Comparison of ENCODE assay signal across 8 cellular contexts in the genomic region with DNA sequence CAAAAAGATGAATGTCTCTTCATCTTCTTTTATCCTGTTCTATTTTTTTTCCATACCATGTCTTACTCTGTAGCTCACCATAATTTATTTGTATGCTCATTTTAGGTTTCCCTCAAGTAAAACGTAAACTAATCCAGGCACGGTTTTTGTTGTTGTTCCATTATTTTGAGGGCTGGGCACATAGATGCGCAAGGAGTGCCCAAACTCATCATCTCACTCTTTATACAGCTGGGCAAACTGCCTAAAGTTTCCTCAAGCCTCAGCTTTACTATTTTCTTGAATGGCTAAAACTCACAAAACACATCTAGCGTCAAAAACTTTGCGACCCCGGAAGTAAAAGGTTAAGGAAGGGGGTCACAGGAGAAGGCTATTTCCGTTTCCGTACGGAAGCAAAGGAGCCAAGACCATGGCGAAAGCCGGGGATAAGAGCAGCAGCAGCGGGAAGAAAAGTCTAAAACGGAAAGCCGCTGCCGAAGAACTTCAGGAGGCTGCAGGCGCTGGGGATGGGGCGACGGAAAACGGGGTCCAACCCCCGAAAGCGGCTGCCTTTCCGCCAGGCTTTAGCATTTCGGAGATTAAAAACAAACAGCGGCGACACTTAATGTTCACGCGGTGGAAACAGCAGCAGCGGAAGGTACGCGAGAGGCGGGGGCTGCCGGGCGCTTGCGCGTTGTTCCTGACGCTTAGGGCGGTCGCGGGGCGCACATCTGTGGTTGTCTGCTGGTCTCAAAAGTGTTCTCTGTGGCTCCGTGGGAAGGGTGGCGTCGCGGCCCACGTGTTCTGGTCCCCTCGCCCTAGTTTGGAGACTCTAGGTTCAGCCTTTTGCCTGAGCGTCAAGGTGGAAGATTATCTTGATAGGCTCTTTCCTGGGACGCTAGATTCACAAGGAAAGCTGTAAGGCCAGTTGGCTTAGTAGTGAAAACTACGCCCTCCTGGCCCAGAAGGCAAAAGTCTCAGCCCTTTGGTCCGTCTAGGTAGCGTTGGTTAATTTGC. TPM values are rescaled to one million over a fixed set of nuclear protein-coding genes. Genes with fewer than 3 reads are reported as not detected.
DNase-seq lines count a peak whose midpoint lies in the region; ATAC-seq and TF ChIP-seq lines count a peak whose summit lies in the region.

TSS of gene RPF1 (plus strand) at position 391 of the 993 bp plus-strand sequence. CDS start at position 407, 16 bp downstream.

- peaks cover 16% of the 10 kb centered on the region for H3K27me3 Mint-ChIP-seq in T-helper 17 cell

- peak within 1 kb of the TSS; percentile 88 to 91 for H3K27ac ChIP-seq in right atrium auricular region
- peak within 1 kb of the TSS; percentile 92 for H3K27ac ChIP-seq in psoas muscle
- H3K27ac ChIP-seq in urinary bladder (ENCODE audit: low read depth) = peak within 1 kb of the TSS; percentile 82

- peak within 1 kb of the TSS; percentile 82 to 97 for H3K4me3 ChIP-seq in right atrium auricular region
- peak within 1 kb of the TSS; percentile 83 for H3K4me3 ChIP-seq in psoas muscle
- H3K4me3 ChIP-seq in urinary bladder (ENCODE audit: low read depth, low read length) = peak within 1 kb of the TSS; percentile 75

- peaks cover 10% of the 10 kb centered on the region for H3K36me3 Mint-ChIP-seq in T-helper 17 cell (ENCODE audit: low read depth)

- H3K36me3 ChIP-seq in right atrium auricular region (peaks cover 10% of the 10 kb centered on the region), psoas muscle (ENCODE audit: insufficient read depth in 1 of 2, low read depth in 1 of 2) (peaks cover 0 to 27% of the 10 kb centered on the region in 2 donors), urinary bladder (ENCODE audit: insufficient read depth) (no peaks in the 10 kb centered on the region)

- peaks cover 32% of the 10 kb centered on the region for H3K4me1 Mint-ChIP-seq in T-helper 17 cell

- no peaks in the 10 kb centered on the region for H3K9me3 ChIP-seq in T-helper 17 cell (ENCODE audit: control insufficient read depth, low read length, poor library complexity, severe bottlenecking)
- no peaks in the 10 kb centered on the region for H3K9me3 ChIP-seq in right atrium auricular region
- no peaks in the 10 kb centered on the region for H3K9me3 ChIP-seq in psoas muscle

- DNase-seq in GM13977 (ENCODE audit: low spot score) (peak; percentile 75), NCI-H1436 treated with DMSO at 0.1 percent for 48 hours (lab: John Stamatoyannopoulos, UW) (peak; percentile 35), T-helper 17 cell (peak; percentile 63 to 73 (median 66)), amygdala (lab: John Stamatoyannopoulos, UW) (peak in 55 of 56 donors; percentile 1 to 85 (median 62)), right atrium auricular region (ENCODE audit: low spot score) (peak; percentile 67), psoas muscle (peak; percentile 68 to 84)

- ATAC-seq in HG02852 (IDR thresholded peaks at IDR 0.05; ENCODE audit: unreplicated experiment) = peak; percentile 97
- peak; percentile 97 for ATAC-seq in T-helper 17 cell
- ATAC-seq in psoas muscle = peak; percentile 93 to 99 (median 94)

- peak within 1 kb of the TSS; percentile 94 for H3K27ac Mint-ChIP-seq in T-helper 17 cell

- no peaks in the 10 kb centered on the region for H3K27me3 ChIP-seq in right atrium auricular region
- H3K27me3 ChIP-seq in psoas muscle (ENCODE audit: insufficient read depth in 3 of 3, low read length in 2 of 3) = peaks cover 0 to 26% (median 2%) of the 10 kb centered on the region in 3 donors

- peak within 1 kb of the TSS; percentile 95 for H3K4me3 Mint-ChIP-seq in T-helper 17 cell

- peaks cover 0 to 31% of the 10 kb centered on the region in 2 donors for H3K4me1 ChIP-seq in right atrium auricular region
- H3K4me1 ChIP-seq in psoas muscle = peaks cover 27% of the 10 kb centered on the region
- H3K4me1 ChIP-seq in urinary bladder (ENCODE audit: insufficient read depth) = no peaks in the 10 kb centered on the region

- peak; percentile 6 for TF ChIP-seq CTCF in GM13977 (IDR thresholded peaks at IDR 0.05; ENCODE audit: extremely low read depth, insufficient read depth, missing control alignments)
- no peak for TF ChIP-seq CTCF in right atrium auricular region (IDR thresholded peaks at IDR 0.05)
- TF ChIP-seq CTCF in psoas muscle (IDR thresholded peaks at IDR 0.05) = no peak

- WGBS in psoas muscle, 3 donors = 4 to 5% (median 4%) methylated on average over 51 of the region's 51 CpGs
- 4% methylated on average over 51 of the region's 51 CpGs for WGBS in urinary bladder

- intact Hi-C loops in psoas muscle (cut with DNase I) = loop anchor here in 1 of 2 donors (2.0 kb wide), 1 partner anchor 28 kb away; the partner anchor contains the start of genes GNG5 and SPATA1

- in situ Hi-C loops in GM13977 (cut with MboI; ENCODE audit: low pct_unique_long_range_greater_than_20kb, low sequenced_read_pairs, unreplicated experiment) = no loop called here

RNA-seq across cellular contexts. Expression of gene RPF1, which starts in this region (rescaled TPM):
- total RNA-seq in T-helper 17 cell = 10 to 100 TPM; 41.0 to 52.7 TPM
- total RNA-seq in right atrium auricular region = 10 to 100 TPM; 39.0 to 41.5 TPM
- 10 to 100 TPM; 29.2 to 38.5 (median 32.0) TPM for total RNA-seq in psoas muscle
- 10 to 100 TPM; 44.7 to 75.5 (median 69.4) TPM for polyA plus RNA-seq in psoas muscle
- total RNA-seq in urinary bladder = 42.2 TPM
- polyA plus RNA-seq in urinary bladder = 38.7 TPM

Comparison
In these comparisons a context has a peak if more than half of its experiments do, and no peak if none do; other contexts are left out.
1. Peak in every context shown above with its lines: DNase-seq, ATAC-seq, H3K4me3 ChIP-seq and H3K27ac ChIP-seq.